ENCODE assay signal across 29 cellular contexts in genomic region chr14:72710212-72710611, GRCh38.
DNase-seq lines count a peak whose midpoint lies in the region; ATAC-seq and TF ChIP-seq lines count a peak whose summit lies in the region.
"Had no signal": no experiment of that assay in that cellular context is flagged by ENCODE, and none has a peak within 500 bp of the region (broad histone marks: within the 10 kb centered on the region; RNA-seq: fewer than 3 reads in every experiment).

No MANE protein-coding gene starts in this region.

- ATAC-seq in thoracic aorta (ENCODE audit: insufficient number of reproducible peaks, low FRiP score, low read depth) (no peak), GM21367 (IDR thresholded peaks at IDR 0.05; ENCODE audit: unreplicated experiment) (no peak), HG02870 (IDR thresholded peaks at IDR 0.05; ENCODE audit: unreplicated experiment) (no peak)
- ATAC-seq: activated CD4-positive, CD25-positive, alpha-beta regulatory T cell treated with anti-CD3 and anti-CD28 coated beads, Interleukin-2, amount 50 U/mL, for 24 hours; activated T-cell treated with anti-CD3 and anti-CD28 coated beads, Interleukin-2, amount 50 U/mL, for 72 hours; effector memory CD8-positive, alpha-beta T cell; gastrocnemius medialis; lower lobe of right lung; mucosa of descending colon; natural killer cell; stimulated activated memory B cell treated with anti-CD40 and anti-IgM and Interleukin-4, amounts not matched to agents 10 μg/mL and 1 μg/mL and 100 μg/mL, for 72 hours had no signal

- peak; percentile 38 for DNase-seq in GM23248
- no peak for DNase-seq in chondrocyte (ENCODE audit: low spot score)
- DNase-seq in fibroblast of the conjunctiva (ENCODE audit: low read depth), result peak; percentile 47
- DNase-seq in thoracic aorta (ENCODE audit: low spot score), result no peak
- DNase-seq in GM10266 (ENCODE audit: extremely low spot score), result no peak
- no peak for DNase-seq in NOMO-1 treated with dmso at 0.1 percent for 144 hours (lab: John Stamatoyannopoulos, UW; ENCODE audit: unreplicated experiment)
- DNase-seq: activated CD4-positive, alpha-beta memory T cell treated with anti-CD3 and anti-CD28 coated beads for 36 hours; activated naive CD4-positive, alpha-beta T cell; activated T-cell treated with anti-CD3 and anti-CD28 coated beads, Interleukin-2, amount 50 U/mL, for 72 hours; adrenal gland; AML-193; CD4-positive, alpha-beta T cell; colonic mucosa; effector memory CD8-positive, alpha-beta T cell; gastrocnemius medialis; KBM-7; lower lobe of right lung; mucosa of descending colon; natural killer cell; NCI-H1105; NCI-H2029; NCI-H345; SHP77 treated with DMSO at 0.1 percent for 48 hours had no signal

- no peaks in the 10 kb centered on the region for H3K9me2 ChIP-seq in GM23248 (ENCODE audit: insufficient read depth)

- 64 to 65% methylated on average over 3 of the region's 3 CpGs for WGBS in GM23248 (ENCODE audit: low coverage in 1 of 2, low lambda C conversion rate in 2 of 2, missing lambda C conversion rate in 2 of 2), 2 experiments

- H3K27ac Mint-ChIP-seq in chondrocyte (ENCODE audit: unreplicated experiment), result peak overlapping the region; percentile 78
- H3K27ac Mint-ChIP-seq: activated CD4-positive, alpha-beta memory T cell treated with anti-CD3 and anti-CD28 coated beads for 36 hours; activated T-cell treated with anti-CD3 and anti-CD28 coated beads, Interleukin-2, amount 50 U/mL, for 72 hours; CD4-positive, alpha-beta T cell; effector memory CD8-positive, alpha-beta T cell; natural killer cell; stimulated activated memory B cell treated with anti-CD40 and anti-IgM and Interleukin-4, amounts not matched to agents 10 μg/mL and 1 μg/mL and 100 μg/mL, for 72 hours had no signal

- no peaks in the 10 kb centered on the region for H3F3A ChIP-seq in GM23248 (ENCODE audit: insufficient read depth)

- no peak overlapping the region for H3K4me2 ChIP-seq in GM23248 (ENCODE audit: unreplicated experiment)
- H3K4me2 ChIP-seq: hepatocyte had no signal

- H3K27me3 ChIP-seq in GM23248 (replicated peaks; ENCODE audit: insufficient read depth), result no peaks in the 10 kb centered on the region
- no peaks in the 10 kb centered on the region for H3K27me3 ChIP-seq in thoracic aorta (replicated peaks; ENCODE audit: insufficient read depth)
- H3K27me3 ChIP-seq: adrenal gland, colonic mucosa, gastrocnemius medialis, hepatocyte had no signal

- no peaks in the 10 kb centered on the region for H3K9me3 Mint-ChIP-seq in chondrocyte (ENCODE audit: low read depth)
- H3K9me3 Mint-ChIP-seq: activated CD4-positive, alpha-beta memory T cell treated with anti-CD3 and anti-CD28 coated beads for 36 hours; activated T-cell treated with anti-CD3 and anti-CD28 coated beads, Interleukin-2, amount 50 U/mL, for 72 hours; CD4-positive, alpha-beta T cell; effector memory CD8-positive, alpha-beta T cell; natural killer cell; stimulated activated memory B cell treated with anti-CD40 and anti-IgM and Interleukin-4, amounts not matched to agents 10 μg/mL and 1 μg/mL and 100 μg/mL, for 72 hours had no signal

- in situ Hi-C loops in GM23248 (cut with MboI), result no loop called here

- H3K4me3 ChIP-seq in GM23248, result no peak overlapping the region
- no peak overlapping the region for H3K4me3 ChIP-seq in thoracic aorta
- H3K4me3 ChIP-seq: adrenal gland, colonic mucosa, gastrocnemius medialis, hepatocyte, lower lobe of right lung, mucosa of descending colon, skin epidermis had no signal

- H3K36me3 Mint-ChIP-seq in chondrocyte (ENCODE audit: low read depth), result no peaks in the 10 kb centered on the region
- H3K36me3 Mint-ChIP-seq: activated CD4-positive, alpha-beta memory T cell treated with anti-CD3 and anti-CD28 coated beads for 36 hours; natural killer cell had no signal

- no peak for TF ChIP-seq CTCF in chondrocyte (IDR thresholded peaks at IDR 0.05)
- no peak for TF ChIP-seq CTCF in thoracic aorta (IDR thresholded peaks at IDR 0.05)
- TF ChIP-seq CTCF in GM10266 (IDR thresholded peaks at IDR 0.05; ENCODE audit: control insufficient read depth, insufficient read depth, low read depth, missing control alignments), result no peak

- H3K27me3 Mint-ChIP-seq in chondrocyte (ENCODE audit: low read depth), result no peaks in the 10 kb centered on the region
- H3K27me3 Mint-ChIP-seq: activated CD4-positive, alpha-beta memory T cell treated with anti-CD3 and anti-CD28 coated beads for 36 hours; CD4-positive, alpha-beta T cell; stimulated activated memory B cell treated with anti-CD40 and anti-IgM and Interleukin-4, amounts not matched to agents 10 μg/mL and 1 μg/mL and 100 μg/mL, for 72 hours had no signal

- H4K20me1 ChIP-seq in GM23248 (ENCODE audit: insufficient read depth), result no peaks in the 10 kb centered on the region

- H3K79me2 ChIP-seq in GM23248 (ENCODE audit: insufficient read depth), result no peaks in the 10 kb centered on the region
- H3K79me2 ChIP-seq: hepatocyte had no signal

- H2AFZ ChIP-seq in GM23248, result no peak overlapping the region
- H2AFZ ChIP-seq: hepatocyte had no signal

- H3K4me1 ChIP-seq in GM23248 (ENCODE audit: insufficient read depth), result no peaks in the 10 kb centered on the region
- H3K4me1 ChIP-seq in thoracic aorta (ENCODE audit: control insufficient read depth in 1 of 2, low read depth in 2 of 2), result peaks cover 7 to 60% of the 10 kb centered on the region in 2 donors
- H3K4me1 ChIP-seq: adrenal gland, colonic mucosa, lower lobe of right lung had no signal

- H3K4me3 Mint-ChIP-seq in chondrocyte (ENCODE audit: unreplicated experiment), result no peak overlapping the region
- H3K4me3 Mint-ChIP-seq: activated CD4-positive, alpha-beta memory T cell treated with anti-CD3 and anti-CD28 coated beads for 36 hours; activated T-cell treated with anti-CD3 and anti-CD28 coated beads, Interleukin-2, amount 50 U/mL, for 72 hours; CD4-positive, alpha-beta T cell; effector memory CD8-positive, alpha-beta T cell; natural killer cell; stimulated activated memory B cell treated with anti-CD40 and anti-IgM and Interleukin-4, amounts not matched to agents 10 μg/mL and 1 μg/mL and 100 μg/mL, for 72 hours had no signal

- peaks cover 15% of the 10 kb centered on the region for H3K4me1 Mint-ChIP-seq in chondrocyte (ENCODE audit: low read depth)

- H3K9ac ChIP-seq in GM23248, result no peak overlapping the region

- H3K27ac ChIP-seq in GM23248 (no peak overlapping the region), thoracic aorta (peak overlapping the region; percentile 61 to 70)
- H3K27ac ChIP-seq: adrenal gland, colonic mucosa, hepatocyte, lower lobe of right lung, skin epidermis had no signal

- H3K36me3 ChIP-seq in GM23248 (ENCODE audit: low read depth) (0 out of 2 replicates have a peak, but pooled peaks cover 5% of the 10 kb centered on the region), thoracic aorta (no peaks in the 10 kb centered on the region)
- H3K36me3 ChIP-seq: adrenal gland, colonic mucosa, gastrocnemius medialis, lower lobe of right lung had no signal

- H3K9me3 ChIP-seq in GM23248 (ENCODE audit: low read depth) (no peaks in the 10 kb centered on the region), thoracic aorta (no peaks in the 10 kb centered on the region)
- H3K9me3 ChIP-seq: adrenal gland, colonic mucosa, gastrocnemius medialis, lower lobe of right lung, mucosa of descending colon had no signal

Comparison
In these comparisons a context has a peak if more than half of its experiments do, and no peak if none do; other contexts are left out.
1. DNase-seq: peak in GM23248 (single experiment) and fibroblast of the conjunctiva (single experiment); none in chondrocyte (single experiment), thoracic aorta (single experiment), GM10266 (single experiment) and NOMO-1 treated with dmso at 0.1 percent for 144 hours (single experiment).